ENCODE assay signal across 8 cellular contexts in genomic region chr18:55779711-55780590, GRCh38.
DNase-seq lines count a peak whose midpoint lies in the region; ATAC-seq and TF ChIP-seq lines count a peak whose summit lies in the region.

No MANE protein-coding gene starts in this region.

- H3K27me3 ChIP-seq in DOHH2 (ENCODE audit: control insufficient read depth, low read length) (no peaks in the 10 kb centered on the region), right cardiac atrium (ENCODE audit: control insufficient read depth, insufficient read depth) (no peaks in the 10 kb centered on the region)

- no peaks in the 10 kb centered on the region for H3K9me3 Mint-ChIP-seq in activated naive CD4-positive, alpha-beta T cell treated with anti-CD3 and anti-CD28 coated beads, Interleukin-2, amount 10 ng/mL, durations not matched to agents 7 days and 5 days

- no peaks in the 10 kb centered on the region for H3K9me3 ChIP-seq in DOHH2 (ENCODE audit: control insufficient read depth, insufficient read depth, low read length)
- H3K9me3 ChIP-seq in right cardiac atrium (ENCODE audit: control insufficient read depth, low read length), result no peaks in the 10 kb centered on the region

- H3K27ac ChIP-seq in DOHH2 (ENCODE audit: low read depth, low read length) (peak overlapping the region; percentile 27; the same call in 1 of the 2 replicates), right cardiac atrium (ENCODE audit: low read length) (peak overlapping the region; percentile 74)

- H3K4me3 Mint-ChIP-seq in activated naive CD4-positive, alpha-beta T cell treated with anti-CD3 and anti-CD28 coated beads, Interleukin-2, amount 10 ng/mL, durations not matched to agents 7 days and 5 days, result no peak overlapping the region

- WGBS in right cardiac atrium, result under 1% methylated on average over 88 of the region's 88 CpGs

- no peak overlapping the region for H3K27ac Mint-ChIP-seq in activated naive CD4-positive, alpha-beta T cell treated with anti-CD3 and anti-CD28 coated beads, Interleukin-2, amount 10 ng/mL, durations not matched to agents 7 days and 5 days

- no peaks in the 10 kb centered on the region; the same call in 1 of the 2 replicates for H3F3A ChIP-seq in DOHH2 (ENCODE audit: control insufficient read depth, insufficient read depth)

- no peaks in the 10 kb centered on the region for H3K79me2 ChIP-seq in DOHH2 (ENCODE audit: control insufficient read depth, low read length)

- H3K4me3 ChIP-seq in DOHH2 (ENCODE audit: low read length), result no peak overlapping the region
- H3K4me3 ChIP-seq in right cardiac atrium (ENCODE audit: low read length), result peak overlapping the region; percentile 75

- peaks cover 12% of the 10 kb centered on the region for H3K4me1 Mint-ChIP-seq in activated naive CD4-positive, alpha-beta T cell treated with anti-CD3 and anti-CD28 coated beads, Interleukin-2, amount 10 ng/mL, durations not matched to agents 7 days and 5 days

- no peak for TF ChIP-seq CTCF in DOHH2 (IDR thresholded peaks at IDR 0.05; ENCODE audit: low read depth, low read length, poor library complexity, severe bottlenecking)

- H4K20me1 ChIP-seq in DOHH2 (ENCODE audit: control insufficient read depth, insufficient read depth, low read depth, low read length), result no peaks in the 10 kb centered on the region

- no peaks in the 10 kb centered on the region for H3K36me3 ChIP-seq in DOHH2 (ENCODE audit: control insufficient read depth, low read length)

- peaks cover 35% of the 10 kb centered on the region for H3K4me1 ChIP-seq in DOHH2 (ENCODE audit: control insufficient read depth, low read length)
- peaks cover 1% of the 10 kb centered on the region for H3K4me1 ChIP-seq in right cardiac atrium (ENCODE audit: control insufficient read depth, insufficient read depth, low read length)

- peaks cover 41% of the 10 kb centered on the region for H3K27me3 Mint-ChIP-seq in activated naive CD4-positive, alpha-beta T cell treated with anti-CD3 and anti-CD28 coated beads, Interleukin-2, amount 10 ng/mL, durations not matched to agents 7 days and 5 days

- ATAC-seq in HG02885 (IDR thresholded peaks at IDR 0.05; ENCODE audit: poor library complexity, unreplicated experiment) (peak; percentile 45), right cardiac atrium (peak; percentile 71 to 76), HG03135 (IDR thresholded peaks at IDR 0.05; ENCODE audit: unreplicated experiment) (no peak)

- H3K4me2 ChIP-seq in DOHH2 (ENCODE audit: low read length), result peak overlapping the region; percentile 48

- CTCF ChIA-PET in activated naive CD4-positive, alpha-beta T cell treated with anti-CD3 and anti-CD28 coated beads, Interleukin-2, amount 10 ng/mL, durations not matched to agents 7 days and 5 days (lab: Charles Lee), result no interaction called here

- H3K36me3 Mint-ChIP-seq in activated naive CD4-positive, alpha-beta T cell treated with anti-CD3 and anti-CD28 coated beads, Interleukin-2, amount 10 ng/mL, durations not matched to agents 7 days and 5 days, result no peaks in the 10 kb centered on the region

- DNase-seq in amniotic epithelial cell (ENCODE audit: low read depth) (peak; percentile 16), right cardiac atrium (peak; percentile 46 to 83 (median 74)), posterior vena cava (ENCODE audit: low spot score) (peak; percentile 83)
- DNase-seq in stimulated activated CD8-positive, alpha-beta memory T cell treated with anti-CD3 and anti-CD28 coated beads, Interleukin-4, amount 100 ng/mL, for 48 hours, result no peak
- DNase-seq in activated naive CD4-positive, alpha-beta T cell treated with anti-CD3 and anti-CD28 coated beads, Interleukin-2, amount 10 ng/mL, durations not matched to agents 7 days and 5 days, result no peak

- intact Hi-C loops in right cardiac atrium (cut with DNase I) (loop anchor here in 3 of 4 donors (2.0 to 10.0 kb wide), 7 partner anchors 185 to 555 kb away; partner anchors contain the start of gene TCF4 (in 1 of the 3)), posterior vena cava (cut with DNase I) (no loop called here)

- no peaks in the 10 kb centered on the region for H3K9me2 ChIP-seq in DOHH2 (replicated peaks; ENCODE audit: control insufficient read depth, low read length)

Comparison
In these comparisons a context has a peak if more than half of its experiments do, and no peak if none do; other contexts are left out.
1. DNase-seq: peak in amniotic epithelial cell (single experiment), right cardiac atrium (3 of 3) and posterior vena cava (single experiment); none in stimulated activated CD8-positive, alpha-beta memory T cell treated with anti-CD3 and anti-CD28 coated beads, Interleukin-4, amount 100 ng/mL, for 48 hours (single experiment) and activated naive CD4-positive, alpha-beta T cell treated with anti-CD3 and anti-CD28 coated beads, Interleukin-2, amount 10 ng/mL, durations not matched to agents 7 days and 5 days (single experiment).
2. intact Hi-C loops: an anchor here in right cardiac atrium (2.0 to 10.0 kb wide); none called in posterior vena cava.